In the genomic region with DNA sequence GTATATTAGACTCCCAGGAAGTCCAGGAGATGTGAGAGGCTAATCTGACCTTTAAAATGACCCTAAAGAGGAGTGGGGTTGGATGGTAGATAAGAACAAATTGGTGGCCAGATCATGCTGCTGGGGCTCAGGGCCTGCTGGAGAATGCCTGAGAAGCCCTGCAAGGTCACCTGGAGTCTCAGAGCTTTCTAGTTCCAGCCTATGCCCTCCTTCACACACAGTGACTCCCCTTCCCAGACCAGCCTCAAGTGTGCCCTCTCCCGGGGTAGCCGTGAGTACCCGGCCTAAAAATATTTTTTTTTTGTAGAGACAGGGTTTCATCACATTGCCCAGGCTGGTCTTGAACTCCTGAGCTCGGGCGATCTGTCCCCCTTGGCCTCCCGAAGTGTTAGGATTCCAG, we compare ENCODE assay signal across 25 cellular contexts. TPM values are rescaled to one million over a fixed set of nuclear protein-coding genes. Genes with fewer than 3 reads are reported as not detected.
DNase-seq lines count a peak whose midpoint lies in the region; ATAC-seq, FAIRE-seq and TF ChIP-seq lines count a peak whose summit lies in the region.
"Had no signal": no experiment of that assay in that cellular context is flagged by ENCODE, and none has a peak within 500 bp of the region (broad histone marks: within the 10 kb centered on the region; RNA-seq: fewer than 3 reads in every experiment).

No MANE protein-coding gene starts in this region.

- no peak for TF ChIP-seq RAD21 in K562 (CRISPR knock-in tag; conservative IDR thresholded peaks at IDR 0.05 in 1 of 2, IDR thresholded peaks at IDR 0.05 in 1 of 2)

- no TSS peak for BruUV-seq in K562 (replicated peaks; lab: Mats Ljungman, UMichigan)

- peaks cover 6% of the 10 kb centered on the region for H3K27me3 Mint-ChIP-seq in neural crest cell (ENCODE audit: low read depth)
- H3K27me3 Mint-ChIP-seq: dendritic cell treated with granulocyte-macrophage colony-stimulating factor and Interleukin-4, amounts not matched to agents 40 ng/mL and 50 ng/mL, for 4 days had no signal

- POLR2A ChIA-PET in K562 (lab: Yijun Ruan, JAX), result no interaction called here

- intact Hi-C loops in K562 (cut with micrococcal nuclease), result loop anchor here (5.0 kb wide), 1 partner anchor 47 kb away; the partner anchor contains the start of gene FZD5

- peaks cover 0 to 3% of the 10 kb centered on the region in 2 experiments; a peak in 3 of 5 replicates for H3K4me1 ChIP-seq in K562 (replicated peaks in 1 of 2; ENCODE audit: control insufficient read depth in 2 of 2, insufficient read depth in 2 of 2, low read length in 2 of 2)
- H3K4me1 ChIP-seq in SJCRH30, result peaks cover 24% of the 10 kb centered on the region
- H3K4me1 ChIP-seq: vagina had no signal

- H3K36me3 Mint-ChIP-seq in neural crest cell (ENCODE audit: low read depth), result no peaks in the 10 kb centered on the region

- CTCF ChIA-PET in K562 (lab: Yijun Ruan, JAX; ENCODE audit: low intra/inter-chr PET ratio), result no interaction called here

- in situ Hi-C loops in K562 (cut with MboI), result no loop called here

- H3K9ac ChIP-seq in K562 (ENCODE audit: insufficient read depth in 1 of 2, low read depth in 2 of 2, low read length in 2 of 2), result no peak overlapping the region
- H3K9ac ChIP-seq: BLaER1 treated with 17β-estradiol and CSF1 and Interleukin-3, amounts not matched to agents 10 nM and 100 nM had no signal

- H4K20me1 ChIP-seq in K562 (replicated peaks; ENCODE audit: control insufficient read depth, insufficient read depth, low read length), result no peaks in the 10 kb centered on the region
- H4K20me1 ChIP-seq: BLaER1 treated with 17β-estradiol and CSF1 and Interleukin-3, amounts not matched to agents 10 nM and 100 nM had no signal

- H3K4me3 ChIP-seq in K562 (no peak overlapping the region), SJCRH30 (no peak overlapping the region)
- H3K4me3 ChIP-seq: BLaER1 treated with 17β-estradiol and CSF1 and Interleukin-3, amounts not matched to agents 10 nM and 100 nM; right atrium auricular region; vagina had no signal

- ATAC-seq in K562, result peak; percentile 48; the same call in 1 of the 3 replicates
- no peak for ATAC-seq in HG02798 (IDR thresholded peaks at IDR 0.05; ENCODE audit: poor library complexity, unreplicated experiment)
- ATAC-seq in HG02840 (IDR thresholded peaks at IDR 0.05; ENCODE audit: low FRiP score, unreplicated experiment), result no peak

- peak overlapping the region; percentile 81 for H3K4me3 Mint-ChIP-seq in neural crest cell
- H3K4me3 Mint-ChIP-seq: dendritic cell treated with granulocyte-macrophage colony-stimulating factor and Interleukin-4, amounts not matched to agents 40 ng/mL and 50 ng/mL, for 4 days; HFFc6 had no signal

- H3K27me3 ChIP-seq in K562 (ENCODE audit: control insufficient read depth in 2 of 2, insufficient read depth in 2 of 2, low read length in 2 of 2) (no peaks in the 10 kb centered on the region), SJCRH30 (no peaks in the 10 kb centered on the region)
- H3K27me3 ChIP-seq: BLaER1 treated with 17β-estradiol and CSF1 and Interleukin-3, amounts not matched to agents 10 nM and 100 nM; right atrium auricular region; vagina had no signal

- TF ChIP-seq CTCF in K562 (IDR thresholded peaks at IDR 0.05 in 2 of 3, conservative IDR thresholded peaks at IDR 0.05 in 1 of 3; ENCODE audit: insufficient read depth in 2 of 3, low read depth in 1 of 3, low read length in 3 of 3) (no peak; a peak in 1 of 6 replicates), neural crest cell (conservative IDR thresholded peaks at IDR 0.05) (no peak)

- TF ChIP-seq EP300 in K562 (IDR thresholded peaks at IDR 0.05; ENCODE audit: low read length), result no peak

- H3K9me3 ChIP-seq in K562 (replicated peaks; ENCODE audit: control insufficient read depth, insufficient read depth, low read depth, low read length), result no peaks in the 10 kb centered on the region
- H3K9me3 ChIP-seq in SJCRH30 (replicated peaks), result no peaks in the 10 kb centered on the region
- H3K9me3 ChIP-seq: BLaER1 treated with 17β-estradiol and CSF1 and Interleukin-3, amounts not matched to agents 10 nM and 100 nM; right atrium auricular region; vagina had no signal

- DNase-seq in ELF-1 (ENCODE audit: low read depth, low spot score) (peak; percentile 49), NOMO-1 treated with DMSO at 0.1 percent for 48 hours (lab: John Stamatoyannopoulos, UW; ENCODE audit: unreplicated experiment) (peak; percentile 25), K562 (ENCODE audit: extremely low read depth in 1 of 4, low spot score in 3 of 4) (no peak), neural crest cell (ENCODE audit: low read depth, low spot score) (no peak), SJCRH30 (no peak)
- DNase-seq in stimulated activated CD4-positive, alpha-beta T cell treated with anti-CD3 and anti-CD28 coated beads, Interleukin-4, amount 100 ng/mL, for 24 hours, result no peak
- DNase-seq: activated CD8-positive, alpha-beta memory T cell treated with anti-CD3 and anti-CD28 coated beads, Interleukin-2, amount 50 U/mL, for 4 hours; activated gamma-delta T cell treated with Interleukin-2 at 50 U/mL for 16 hours; erythroblast; GDM1; HFFc6; kidney; mammary epithelial cell; NCI-H1436 treated with DMSO at 0.1 percent for 48 hours; NCI-H526 had no signal

- H3K79me2 ChIP-seq in K562 (ENCODE audit: control insufficient read depth, insufficient read depth, low read length), result no peaks in the 10 kb centered on the region

- FAIRE-seq in K562 (lab: Jason Lieb, UNC), result no peak
- FAIRE-seq: bronchial epithelial cell, D721Med, frontal cortex, kidney had no signal

- no peak for TF ChIP-seq POLR2A in K562 (conservative IDR thresholded peaks at IDR 0.05)

- H3K4me2 ChIP-seq in K562 (ENCODE audit: insufficient read depth, low read length), result no peak overlapping the region

- H3K27ac ChIP-seq in K562 (ENCODE audit: extremely low read depth, low read depth, low read length) (no peak overlapping the region), SJCRH30 (no peak overlapping the region)
- H3K27ac ChIP-seq: BLaER1 treated with 17β-estradiol and CSF1 and Interleukin-3, amounts not matched to agents 10 nM and 100 nM; right atrium auricular region; vagina; VCaP had no signal

- WGBS in K562 (ENCODE audit: insufficient coverage, low coverage, missing lambda C conversion rate), result 61% methylated on average over 6 of the region's 6 CpGs

- H3K4me1 Mint-ChIP-seq in neural crest cell, result peaks cover 42% of the 10 kb centered on the region

- peak overlapping the region; percentile 91 for H3K27ac Mint-ChIP-seq in neural crest cell (ENCODE audit: unreplicated experiment)
- H3K27ac Mint-ChIP-seq: dendritic cell treated with granulocyte-macrophage colony-stimulating factor and Interleukin-4, amounts not matched to agents 40 ng/mL and 50 ng/mL, for 4 days; HFFc6 had no signal

- H3K36me3 ChIP-seq in K562 (ENCODE audit: control insufficient read depth, insufficient read depth, low read length), result no peaks in the 10 kb centered on the region
- no peaks in the 10 kb centered on the region for H3K36me3 ChIP-seq in SJCRH30
- H3K36me3 ChIP-seq: BLaER1 treated with 17β-estradiol and CSF1 and Interleukin-3, amounts not matched to agents 10 nM and 100 nM; right atrium auricular region; vagina had no signal

- H2AFZ ChIP-seq in K562 (ENCODE audit: low read depth, low read length), result no peak overlapping the region

- no peaks in the 10 kb centered on the region for H3K9me1 ChIP-seq in K562 (ENCODE audit: control insufficient read depth, insufficient read depth, low read length)

- H3K9me3 Mint-ChIP-seq in neural crest cell, result no peaks in the 10 kb centered on the region
- H3K9me3 Mint-ChIP-seq: dendritic cell treated with granulocyte-macrophage colony-stimulating factor and Interleukin-4, amounts not matched to agents 40 ng/mL and 50 ng/mL, for 4 days; HFFc6 had no signal

TF ChIP-seq in K562, 482 proteins besides CTCF, POLR2A, EP300 and RAD21:
- TF ChIP-seq MEF2A (IDR thresholded peaks at IDR 0.05; ENCODE audit: control insufficient read depth, low read depth, low read length), result no peak
- TF ChIP-seq ESRRA (IDR thresholded peaks at IDR 0.05; ENCODE audit: borderline replicate concordance, low read depth), result peak; percentile 49; the same call in 1 of the 2 replicates
TF ChIP-seq in K562: peak in this region for 1.

RNA-seq across cellular contexts. Expression of gene FZD5, which starts 44.2 kb away (rescaled TPM):
- 12.4 and 17.4 TPM in 2 replicates for total RNA-seq in K562 (2011; cell fraction: chromatin; rRNA removed; ENCODE audit: low replicate concordance)
- 14.3 and 15.3 TPM in 2 replicates for total RNA-seq in K562 (2011; cell fraction: nucleolus; rRNA removed)
- total RNA-seq in K562 (2011; cell fraction: nucleoplasm; rRNA removed), result 21.9 and 32.4 TPM in 2 replicates
- total RNA-seq in K562 (2014; rRNA removed), result 8.8 and 9.7 TPM in 2 replicates
- 7.2 and 7.7 TPM in 2 replicates for total RNA-seq in K562 (2014; rRNA removed; fragmentation: Illumina TruSeq; extraction: Trizol)
- total RNA-seq in K562 (2015; rRNA removed; fragmentation: Illumina TruSeq; extraction: Trizol), result 5.6 and 5.9 TPM in 2 replicates
- 14.6 and 15.8 TPM in 2 replicates for total RNA-seq in K562 (2021)
- polyA plus RNA-seq in K562 (2011; rRNA removed), result 4.1 and 4.3 TPM in 2 replicates
- 3.2 and 4.3 TPM in 2 replicates for polyA plus RNA-seq in K562 (2011; cell fraction: cytosol; rRNA removed)
- 7.6 and 8.4 TPM in 2 replicates for polyA plus RNA-seq in K562 (2011; cell fraction: nucleus; rRNA removed)
- polyA plus RNA-seq in K562 (2012), result 3.3 and 4.3 TPM in 2 replicates
- 5.1 and 5.3 TPM in 2 replicates for polyA plus RNA-seq in K562 (2014; fragmentation: Illumina TruSeq; extraction: Trizol)
- polyA plus RNA-seq in K562 (2014; fragmentation: Nextera tagmentation; extraction: Ambion mirVana), result 1 to 10 TPM; 3.7 to 7.7 TPM
- 4.5 and 5.3 TPM in 2 replicates for polyA plus RNA-seq in K562 (2014; rRNA removed)
- 10.9 and 12.2 TPM in 2 replicates for polyA minus RNA-seq in K562 (2011; rRNA and poly(A)+ RNA removed)
- 11.1 and 12.5 TPM in 2 replicates for polyA minus RNA-seq in K562 (2011; cell fraction: cytosol; rRNA and poly(A)+ RNA removed)
- polyA minus RNA-seq in K562 (2011; cell fraction: nucleus; rRNA and poly(A)+ RNA removed), result 12.0 and 16.7 TPM in 2 replicates
- 2.4 and 2.5 TPM in 2 replicates for total RNA-seq in neural crest cell
- total RNA-seq in SJCRH30 (2014; rRNA removed; shearing (Covaris generic)), result 4.2 and 4.3 TPM in 2 replicates

Comparison
In these comparisons a context has a peak if more than half of its experiments do, and no peak if none do; other contexts are left out.
1. DNase-seq: peak in ELF-1 (single experiment) and NOMO-1 treated with DMSO at 0.1 percent for 48 hours (single experiment); none in K562 (0 of 4), neural crest cell (single experiment), stimulated activated CD4-positive, alpha-beta T cell treated with anti-CD3 and anti-CD28 coated beads, Interleukin-4, amount 100 ng/mL, for 24 hours (single experiment) and SJCRH30 (0 of 2).